14 cellular contexts compared by ENCODE assay signal in genomic region chr1:80448081-80448480, GRCh38.
"Had no signal": no experiment of that assay in that cellular context is flagged by ENCODE, and none has a peak within 500 bp of the region (broad histone marks: within the 10 kb centered on the region; RNA-seq: fewer than 3 reads in every experiment).

No MANE protein-coding gene starts in this region.

- H3K27me3 Mint-ChIP-seq: central memory CD8-positive, alpha-beta T cell; naive B cell; stimulated activated naive B cell treated with anti-CD40 and anti-IgM and Interleukin-4, amounts not matched to agents 10 μg/mL and 1 μg/mL and 100 μg/mL, for 72 hours had no signal

- H3K4me1 Mint-ChIP-seq: brain; central memory CD8-positive, alpha-beta T cell; naive B cell; stimulated activated naive B cell treated with anti-CD40 and anti-IgM and Interleukin-4, amounts not matched to agents 10 μg/mL and 1 μg/mL and 100 μg/mL, for 72 hours had no signal

- H3K4me3 Mint-ChIP-seq: brain; central memory CD8-positive, alpha-beta T cell; naive B cell; stimulated activated naive B cell treated with anti-CD40 and anti-IgM and Interleukin-4, amounts not matched to agents 10 μg/mL and 1 μg/mL and 100 μg/mL, for 72 hours had no signal

- H3K36me3 Mint-ChIP-seq: brain; naive B cell; stimulated activated naive B cell treated with anti-CD40 and anti-IgM and Interleukin-4, amounts not matched to agents 10 μg/mL and 1 μg/mL and 100 μg/mL, for 72 hours had no signal

- DNase-seq: activated naive CD4-positive, alpha-beta T cell treated with Interleukin-2 at 50 U/mL for 16 hours; effector CD8-positive, alpha-beta T cell; esophagus squamous epithelium; midbrain; naive B cell; posterior cingulate gyrus; retina; stimulated activated CD4-positive, alpha-beta T cell treated with anti-CD3 and anti-CD28 coated beads, Interleukin-4, amount 100 ng/mL, for 1 hour; stimulated activated naive B cell treated with anti-CD40 and anti-IgM and Interleukin-4, amounts not matched to agents 10 μg/mL and 1 μg/mL and 100 μg/mL, for 72 hours; T-helper 1 cell; T1000 had no signal

- H3K9me3 Mint-ChIP-seq: brain had no signal

- ATAC-seq: activated CD4-positive, CD25-positive, alpha-beta regulatory T cell treated with anti-CD3 and anti-CD28 coated beads, Interleukin-2, amount 50 U/mL, for 24 hours; stimulated activated naive B cell treated with anti-CD40 and anti-IgM and Interleukin-4, amounts not matched to agents 10 μg/mL and 1 μg/mL and 100 μg/mL, for 72 hours had no signal

- H3K27ac Mint-ChIP-seq: brain; naive B cell; stimulated activated naive B cell treated with anti-CD40 and anti-IgM and Interleukin-4, amounts not matched to agents 10 μg/mL and 1 μg/mL and 100 μg/mL, for 72 hours had no signal
